ENCODE assay signal across 11 cellular contexts in the genomic region with DNA sequence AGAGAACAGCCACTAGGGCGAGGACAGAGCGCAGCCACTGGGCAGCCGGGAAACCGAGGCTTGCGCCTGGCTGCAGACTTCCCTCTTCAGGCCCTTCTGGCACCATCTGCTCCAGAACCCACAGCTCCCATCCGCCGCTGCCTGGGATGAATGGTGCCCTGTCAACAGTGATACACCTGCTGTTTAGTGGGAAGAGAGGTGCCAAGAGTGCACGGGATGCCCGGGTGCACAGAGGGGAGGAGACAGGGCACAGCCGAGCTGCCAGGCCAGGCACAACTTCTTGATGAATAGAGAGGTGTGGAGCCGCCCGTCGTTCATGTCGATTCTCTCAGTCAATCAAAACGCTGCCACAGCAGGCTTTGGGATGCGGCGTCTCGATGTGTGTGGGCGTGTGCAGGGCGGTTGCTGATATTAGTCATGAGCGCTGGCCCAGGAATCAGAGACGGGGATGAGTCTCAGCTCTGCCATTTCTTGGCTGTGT. TPM values are rescaled to one million over a fixed set of nuclear protein-coding genes. Genes with fewer than 3 reads are reported as not detected.
DNase-seq lines count a peak whose midpoint lies in the region; ATAC-seq lines count a peak whose summit lies in the region.
"Had no signal": no experiment of that assay in that cellular context is flagged by ENCODE, and none has a peak within 500 bp of the region (broad histone marks: within the 10 kb centered on the region; RNA-seq: fewer than 3 reads in every experiment).

No MANE protein-coding gene starts in this region.

- H3K27ac Mint-ChIP-seq in activated CD4-positive, alpha-beta memory T cell treated with anti-CD3 and anti-CD28 coated beads for 36 hours: no peak overlapping the region
- no peak overlapping the region for H3K27ac Mint-ChIP-seq in activated CD4-positive, alpha-beta memory T cell treated with anti-CD3 and anti-CD28 coated beads, Interleukin-2, amount 10 ng/mL, durations not matched to agents 7 days and 5 days

- no peaks in the 10 kb centered on the region for H3K27me3 ChIP-seq in skeletal muscle satellite cell (ENCODE audit: control insufficient read depth, insufficient read depth, low read length)
- H3K27me3 ChIP-seq: heart right ventricle had no signal

- CTCF ChIA-PET in activated CD4-positive, alpha-beta memory T cell treated with anti-CD3 and anti-CD28 coated beads for 36 hours (lab: Charles Lee): interaction anchor here (2.4 kb wide), 1 partner anchor 247 kb away, joined by 12 read pairs; no protein-coding TSS in a partner anchor
- CTCF ChIA-PET in activated CD4-positive, alpha-beta memory T cell treated with anti-CD3 and anti-CD28 coated beads, Interleukin-2, amount 10 ng/mL, durations not matched to agents 7 days and 5 days (lab: Charles Lee): interaction anchor here (1.0 to 3.3 kb wide), 3 partner anchors 247 to 498 kb away, joined by 4 to 15 read pairs (median 4); no protein-coding TSS in a partner anchor

- no peaks in the 10 kb centered on the region for H3K27me3 Mint-ChIP-seq in activated CD4-positive, alpha-beta memory T cell treated with anti-CD3 and anti-CD28 coated beads for 36 hours
- H3K27me3 Mint-ChIP-seq in activated CD4-positive, alpha-beta memory T cell treated with anti-CD3 and anti-CD28 coated beads, Interleukin-2, amount 10 ng/mL, durations not matched to agents 7 days and 5 days: no peaks in the 10 kb centered on the region

- intact Hi-C loops in activated CD4-positive, alpha-beta memory T cell treated with anti-CD3 and anti-CD28 coated beads for 36 hours (cut with micrococcal nuclease): no loop called here

- no peak for ATAC-seq in GM18519 (IDR thresholded peaks at IDR 0.05; ENCODE audit: low FRiP score, unreplicated experiment)

- peak overlapping the region; percentile 41 for H3K9ac ChIP-seq in skeletal muscle satellite cell (ENCODE audit: low read depth, low read length)

- POLR2A ChIA-PET in activated CD4-positive, alpha-beta memory T cell treated with anti-CD3 and anti-CD28 coated beads for 36 hours (lab: Charles Lee): interaction anchor here (0.5 kb wide), 1 partner anchor 48 kb away, joined by 3 read pairs; no protein-coding TSS in a partner anchor
- POLR2A ChIA-PET in activated CD4-positive, alpha-beta memory T cell treated with anti-CD3 and anti-CD28 coated beads, Interleukin-2, amount 10 ng/mL, durations not matched to agents 7 days and 5 days (lab: Charles Lee): interaction anchor here (1.4 kb wide), 1 partner anchor 9 kb away, joined by 3 read pairs; no protein-coding TSS in a partner anchor

- peaks cover 6% of the 10 kb centered on the region for H3K36me3 Mint-ChIP-seq in activated CD4-positive, alpha-beta memory T cell treated with anti-CD3 and anti-CD28 coated beads for 36 hours
- peaks cover 54% of the 10 kb centered on the region for H3K36me3 Mint-ChIP-seq in activated CD4-positive, alpha-beta memory T cell treated with anti-CD3 and anti-CD28 coated beads, Interleukin-2, amount 10 ng/mL, durations not matched to agents 7 days and 5 days (ENCODE audit: low read depth)

- peaks cover 8% of the 10 kb centered on the region for H3K4me1 Mint-ChIP-seq in activated CD4-positive, alpha-beta memory T cell treated with anti-CD3 and anti-CD28 coated beads for 36 hours (ENCODE audit: low read depth)
- H3K4me1 Mint-ChIP-seq in activated CD4-positive, alpha-beta memory T cell treated with anti-CD3 and anti-CD28 coated beads, Interleukin-2, amount 10 ng/mL, durations not matched to agents 7 days and 5 days: peaks cover 37% of the 10 kb centered on the region

- DNase-seq in activated CD4-positive, alpha-beta memory T cell treated with anti-CD3 and anti-CD28 coated beads for 36 hours: peak; percentile 63
- no peak for DNase-seq in activated CD4-positive, alpha-beta memory T cell treated with anti-CD3 and anti-CD28 coated beads, Interleukin-2, amount 10 ng/mL, durations not matched to agents 7 days and 5 days
- DNase-seq in NCI-H226 (peak; percentile 67), cerebellum (ENCODE audit: low spot score) (peak; percentile 51), OCI-M1 (lab: John Stamatoyannopoulos, UW) (no peak), superior temporal gyrus (ENCODE audit: extremely low spot score) (no peak)
- DNase-seq: GDM1, heart right ventricle, PC-9 had no signal

- H3K9me3 ChIP-seq in skeletal muscle satellite cell (replicated peaks; ENCODE audit: low read length): no peaks in the 10 kb centered on the region
- H3K9me3 ChIP-seq: heart right ventricle had no signal

- H3K4me2 ChIP-seq in skeletal muscle satellite cell (ENCODE audit: low read length): peak overlapping the region; percentile 60
- H3K4me2 ChIP-seq: PC-9 had no signal

- no peaks in the 10 kb centered on the region for H3K9me3 Mint-ChIP-seq in activated CD4-positive, alpha-beta memory T cell treated with anti-CD3 and anti-CD28 coated beads for 36 hours
- no peaks in the 10 kb centered on the region for H3K9me3 Mint-ChIP-seq in activated CD4-positive, alpha-beta memory T cell treated with anti-CD3 and anti-CD28 coated beads, Interleukin-2, amount 10 ng/mL, durations not matched to agents 7 days and 5 days

- H3K4me3 Mint-ChIP-seq in activated CD4-positive, alpha-beta memory T cell treated with anti-CD3 and anti-CD28 coated beads for 36 hours: no peak overlapping the region
- no peak overlapping the region for H3K4me3 Mint-ChIP-seq in activated CD4-positive, alpha-beta memory T cell treated with anti-CD3 and anti-CD28 coated beads, Interleukin-2, amount 10 ng/mL, durations not matched to agents 7 days and 5 days

- H3K4me1 ChIP-seq in skeletal muscle satellite cell (ENCODE audit: control insufficient read depth, insufficient read depth, low read length): peaks cover 22% of the 10 kb centered on the region

- peak overlapping the region; percentile 36 for H3K4me3 ChIP-seq in skeletal muscle satellite cell (ENCODE audit: low read length)
- H3K4me3 ChIP-seq: heart right ventricle, PC-9 had no signal

- H3K36me3 ChIP-seq in skeletal muscle satellite cell (ENCODE audit: insufficient read depth, low read length): no peaks in the 10 kb centered on the region
- H3K36me3 ChIP-seq: heart right ventricle had no signal

RNA-seq across cellular contexts. Expression of a gene that starts 39.5 kb away (rescaled TPM):
- total RNA-seq in activated CD4-positive, alpha-beta memory T cell treated with anti-CD3 and anti-CD28 coated beads for 36 hours: 100 to 1,000 TPM; 523 to 528 TPM
- 100 to 1,000 TPM; 546 to 570 TPM for total RNA-seq in activated CD4-positive, alpha-beta memory T cell treated with anti-CD3 and anti-CD28 coated beads, Interleukin-2, amount 10 ng/mL, durations not matched to agents 7 days and 5 days
- 18.6 TPM for total RNA-seq in cerebellum
- total RNA-seq in skeletal muscle satellite cell (2012; rRNA removed): 29.2 and 41.5 TPM in 2 replicates

Comparison
In these comparisons a context has a peak if more than half of its experiments do, and no peak if none do; other contexts are left out.
1. DNase-seq: peak in activated CD4-positive, alpha-beta memory T cell treated with anti-CD3 and anti-CD28 coated beads for 36 hours (single experiment), NCI-H226 (single experiment) and cerebellum (single experiment); none in activated CD4-positive, alpha-beta memory T cell treated with anti-CD3 and anti-CD28 coated beads, Interleukin-2, amount 10 ng/mL, durations not matched to agents 7 days and 5 days (single experiment), OCI-M1 (single experiment) and superior temporal gyrus (single experiment).
2. RNA of a gene that starts 39.5 kb away (total RNA-seq): 546 to 570 TPM in activated CD4-positive, alpha-beta memory T cell treated with anti-CD3 and anti-CD28 coated beads, Interleukin-2, amount 10 ng/mL, durations not matched to agents 7 days and 5 days and 523 to 528 TPM in activated CD4-positive, alpha-beta memory T cell treated with anti-CD3 and anti-CD28 coated beads for 36 hours; 18.6 TPM in cerebellum (single experiment); every median in the first group is over 10 times any median in the second.